ENCODE assay signal across 10 cellular contexts in the genomic region with DNA sequence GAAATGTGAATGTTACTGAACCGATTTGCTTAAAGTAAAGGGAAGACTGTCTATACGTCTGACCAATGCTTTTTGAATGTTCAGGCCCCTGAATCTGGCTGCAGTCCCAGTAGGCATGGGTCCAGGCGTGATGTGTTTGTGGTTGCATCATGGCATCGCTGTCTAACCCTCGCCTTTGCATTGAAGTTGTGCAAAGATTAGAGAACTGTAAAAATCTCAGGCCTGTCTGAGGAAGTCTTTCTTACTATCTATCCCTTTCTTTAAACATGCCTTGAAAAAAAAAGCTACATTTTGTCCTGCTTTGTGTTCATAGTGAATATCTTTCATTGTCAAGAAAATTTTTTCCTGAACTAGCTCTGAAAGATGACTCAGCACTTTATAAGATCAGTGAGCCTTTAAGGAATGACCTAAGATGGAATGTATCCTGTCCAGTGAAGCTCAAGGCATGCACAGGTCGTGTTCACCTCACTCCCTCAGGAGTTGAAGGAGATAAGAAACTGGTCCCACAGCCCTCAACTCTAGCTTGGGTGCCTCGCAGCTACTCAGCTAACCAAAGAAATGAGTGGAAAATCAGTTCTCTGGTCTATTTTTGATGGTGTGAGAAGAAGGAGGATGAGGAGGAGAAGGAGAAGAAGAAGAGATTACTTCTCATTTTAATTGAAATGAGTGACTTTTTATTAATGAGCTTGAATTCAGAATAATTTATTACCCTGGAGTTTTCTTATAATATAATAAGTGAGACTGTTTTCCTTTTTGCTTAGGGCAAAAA. TPM values are rescaled to one million over a fixed set of nuclear protein-coding genes. Genes with fewer than 3 reads are reported as not detected.
A peak's percentile ranks its signal among the peaks of the same experiment; 100 is the strongest.
DNase-seq lines count a peak whose midpoint lies in the region; ATAC-seq and TF ChIP-seq lines count a peak whose summit lies in the region.
"Had no signal": no experiment of that assay in that cellular context is flagged by ENCODE, and none has a peak within 500 bp of the region (broad histone marks: within the 10 kb centered on the region; RNA-seq: fewer than 3 reads in every experiment).

No MANE protein-coding gene starts in this region.

- no peak for TF ChIP-seq CTCF in fibroblast of pulmonary artery (IDR thresholded peaks at IDR 0.05; ENCODE audit: low read length, missing control alignments)
- no peak for TF ChIP-seq CTCF in psoas muscle (IDR thresholded peaks at IDR 0.05)

- ATAC-seq in psoas muscle (no peak), GM19452 (IDR thresholded peaks at IDR 0.05; ENCODE audit: unreplicated experiment) (no peak), HG02885 (IDR thresholded peaks at IDR 0.05; ENCODE audit: poor library complexity, unreplicated experiment) (no peak)

- intact Hi-C loops in psoas muscle (cut with DNase I) = no loop called here

- peak; percentile 90 for DNase-seq in EH (ENCODE audit: low read depth)
- DNase-seq in RPMI8226 = peak; percentile 53
- peak; percentile 97 for DNase-seq in fibroblast of pulmonary artery (ENCODE audit: low read depth)
- peak; percentile 28 to 67 for DNase-seq in psoas muscle
- no peak for DNase-seq in activated naive CD4-positive, alpha-beta T cell (lab: John Stamatoyannopoulos, UW)
- DNase-seq in midbrain (lab: John Stamatoyannopoulos, UW) = no peak
- DNase-seq: KG1 had no signal

- no peaks in the 10 kb centered on the region for H3K27me3 ChIP-seq in psoas muscle (ENCODE audit: insufficient read depth in 3 of 3, low read length in 2 of 3)
- H3K27me3 ChIP-seq: uterus had no signal

- WGBS in psoas muscle, 3 donors = 32 to 51% (median 44%) methylated on average over 7 of the region's 7 CpGs

- H3K4me1 ChIP-seq in psoas muscle = peaks cover 89% of the 10 kb centered on the region
- H3K4me1 ChIP-seq: uterus had no signal

- H3K4me3 ChIP-seq in fibroblast of pulmonary artery (replicated peaks; ENCODE audit: low read depth, low read length) (no peak overlapping the region), psoas muscle (no peak overlapping the region)
- H3K4me3 ChIP-seq: uterus had no signal

- H3K27ac ChIP-seq in psoas muscle = peak overlapping the region; percentile 71
- H3K27ac ChIP-seq: uterus had no signal

- H3K9me3 ChIP-seq in psoas muscle = no peaks in the 10 kb centered on the region
- H3K9me3 ChIP-seq: uterus had no signal

- no peaks in the 10 kb centered on the region for H3K36me3 ChIP-seq in psoas muscle (ENCODE audit: insufficient read depth in 1 of 2, low read depth in 1 of 2)
- H3K36me3 ChIP-seq: uterus had no signal

RNA-seq across cellular contexts. Expression of a gene that starts 48.6 kb away (rescaled TPM):
- total RNA-seq in psoas muscle = 100 to 1,000 TPM; 106 to 150 (median 136) TPM
- polyA plus RNA-seq in psoas muscle = 10 to 100 TPM; 51.8 to 98.6 (median 67.4) TPM

Comparison
In these comparisons a context has a peak if more than half of its experiments do, and no peak if none do; other contexts are left out.
1. DNase-seq: peak in EH (single experiment), RPMI8226 (single experiment), fibroblast of pulmonary artery (single experiment) and psoas muscle (2 of 2); none in activated naive CD4-positive, alpha-beta T cell (0 of 4) and midbrain (single experiment).